Comparison of ENCODE assay signal across 5 cellular contexts in genomic region chr14:58339664-58340063, GRCh38. TPM values are rescaled to one million over a fixed set of nuclear protein-coding genes. Genes with fewer than 3 reads are reported as not detected.
"Had no signal": no experiment of that assay in that cellular context is flagged by ENCODE, and none has a peak within 500 bp of the region (broad histone marks: within the 10 kb centered on the region; RNA-seq: fewer than 3 reads in every experiment).

No MANE protein-coding gene starts in this region.

RNA-seq across cellular contexts. Expression of gene TOMM20L, which starts 56.1 kb away (rescaled TPM):
- polyA plus RNA-seq: esophagus; lung; naive thymus-derived CD4-positive, alpha-beta T cell; neural cell; ovary had no signal
